In the genomic region with DNA sequence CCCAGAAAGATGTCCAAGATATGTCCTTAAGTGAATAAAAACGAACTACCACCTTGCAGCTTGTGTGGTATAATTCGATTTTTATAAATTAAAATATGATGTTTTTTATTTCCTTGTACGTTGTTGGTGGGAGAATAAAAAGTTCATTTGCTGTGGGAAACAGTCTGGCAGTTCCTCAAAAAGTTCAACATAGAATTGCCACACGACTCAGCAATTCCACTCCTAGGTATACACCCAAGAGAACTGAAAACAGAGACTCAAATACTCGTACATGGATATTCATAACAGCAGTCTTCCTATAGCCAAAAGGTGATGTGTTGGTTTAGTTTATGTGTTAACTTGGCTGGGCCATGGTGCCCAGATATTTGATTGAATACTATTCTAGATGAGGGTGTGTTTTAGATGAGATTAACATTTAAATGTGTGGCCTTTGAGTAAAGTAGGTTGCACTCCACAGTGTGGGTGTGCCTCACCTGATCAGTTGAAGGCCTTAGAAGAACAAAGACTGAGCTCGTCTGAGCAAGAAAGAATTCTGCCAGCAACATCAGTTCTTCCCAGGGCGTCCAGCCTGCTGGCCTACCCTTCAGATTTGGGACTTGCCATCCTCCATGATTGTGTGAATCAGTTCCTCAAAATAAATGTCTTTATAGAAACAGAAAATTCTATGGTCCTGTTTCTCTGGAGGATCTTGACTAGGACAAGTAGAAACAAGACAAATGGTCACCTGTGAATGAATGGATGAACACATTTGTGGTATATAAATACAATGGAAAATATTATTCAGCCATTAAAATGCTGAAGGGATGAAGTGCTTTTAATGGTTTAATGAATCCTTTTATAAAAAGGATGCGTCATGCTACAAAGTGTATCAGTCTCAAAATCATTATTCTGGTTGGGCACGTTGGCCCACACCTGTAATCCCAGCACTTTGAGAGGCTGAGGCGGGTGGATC, we compare ENCODE assay signal across 1 cellular context.
TF ChIP-seq lines count a peak whose summit lies in the region.

No MANE protein-coding gene starts in this region.

TF ChIP-seq in SK-N-SH, 30 proteins besides CTCF, POLR2A, EP300 and RAD21 (continued from another document):
- TF ChIP-seq, protein P1, sequence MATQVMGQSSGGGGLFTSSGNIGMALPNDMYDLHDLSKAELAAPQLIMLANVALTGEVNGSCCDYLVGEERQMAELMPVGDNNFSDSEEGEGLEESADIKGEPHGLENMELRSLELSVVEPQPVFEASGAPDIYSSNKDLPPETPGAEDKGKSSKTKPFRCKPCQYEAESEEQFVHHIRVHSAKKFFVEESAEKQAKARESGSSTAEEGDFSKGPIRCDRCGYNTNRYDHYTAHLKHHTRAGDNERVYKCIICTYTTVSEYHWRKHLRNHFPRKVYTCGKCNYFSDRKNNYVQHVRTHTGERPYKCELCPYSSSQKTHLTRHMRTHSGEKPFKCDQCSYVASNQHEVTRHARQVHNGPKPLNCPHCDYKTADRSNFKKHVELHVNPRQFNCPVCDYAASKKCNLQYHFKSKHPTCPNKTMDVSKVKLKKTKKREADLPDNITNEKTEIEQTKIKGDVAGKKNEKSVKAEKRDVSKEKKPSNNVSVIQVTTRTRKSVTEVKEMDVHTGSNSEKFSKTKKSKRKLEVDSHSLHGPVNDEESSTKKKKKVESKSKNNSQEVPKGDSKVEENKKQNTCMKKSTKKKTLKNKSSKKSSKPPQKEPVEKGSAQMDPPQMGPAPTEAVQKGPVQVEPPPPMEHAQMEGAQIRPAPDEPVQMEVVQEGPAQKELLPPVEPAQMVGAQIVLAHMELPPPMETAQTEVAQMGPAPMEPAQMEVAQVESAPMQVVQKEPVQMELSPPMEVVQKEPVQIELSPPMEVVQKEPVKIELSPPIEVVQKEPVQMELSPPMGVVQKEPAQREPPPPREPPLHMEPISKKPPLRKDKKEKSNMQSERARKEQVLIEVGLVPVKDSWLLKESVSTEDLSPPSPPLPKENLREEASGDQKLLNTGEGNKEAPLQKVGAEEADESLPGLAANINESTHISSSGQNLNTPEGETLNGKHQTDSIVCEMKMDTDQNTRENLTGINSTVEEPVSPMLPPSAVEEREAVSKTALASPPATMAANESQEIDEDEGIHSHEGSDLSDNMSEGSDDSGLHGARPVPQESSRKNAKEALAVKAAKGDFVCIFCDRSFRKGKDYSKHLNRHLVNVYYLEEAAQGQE (IDR thresholded peaks at IDR 0.05; ENCODE audit: low read depth, low read length): no peak
- TF ChIP-seq EZH2phosphoT487 (IDR thresholded peaks at IDR 0.05; ENCODE audit: borderline replicate concordance, low read depth): no peak
- no peak for TF ChIP-seq GATA2 (CRISPR knock-in tag; IDR thresholded peaks at IDR 0.05)
- no peak for TF ChIP-seq MEF2A (IDR thresholded peaks at IDR 0.05; ENCODE audit: borderline replicate concordance, low read depth)
- no peak for TF ChIP-seq GABPA (IDR thresholded peaks at IDR 0.05; ENCODE audit: low read depth)
- TF ChIP-seq PBX3 (IDR thresholded peaks at IDR 0.05): no peak
- TF ChIP-seq SIN3A (IDR thresholded peaks at IDR 0.05; ENCODE audit: borderline replicate concordance, low read depth, low read length): no peak
- TF ChIP-seq NRF1 (IDR thresholded peaks at IDR 0.05; ENCODE audit: low read depth, low read length): no peak
- TF ChIP-seq SMC3 (IDR thresholded peaks at IDR 0.05; ENCODE audit: low read depth, low read length): no peak
- no peak for TF ChIP-seq ZBTB33 (IDR thresholded peaks at IDR 0.05; ENCODE audit: borderline replicate concordance, low read depth)
